8 cellular contexts compared by ENCODE assay signal in the genomic region with DNA sequence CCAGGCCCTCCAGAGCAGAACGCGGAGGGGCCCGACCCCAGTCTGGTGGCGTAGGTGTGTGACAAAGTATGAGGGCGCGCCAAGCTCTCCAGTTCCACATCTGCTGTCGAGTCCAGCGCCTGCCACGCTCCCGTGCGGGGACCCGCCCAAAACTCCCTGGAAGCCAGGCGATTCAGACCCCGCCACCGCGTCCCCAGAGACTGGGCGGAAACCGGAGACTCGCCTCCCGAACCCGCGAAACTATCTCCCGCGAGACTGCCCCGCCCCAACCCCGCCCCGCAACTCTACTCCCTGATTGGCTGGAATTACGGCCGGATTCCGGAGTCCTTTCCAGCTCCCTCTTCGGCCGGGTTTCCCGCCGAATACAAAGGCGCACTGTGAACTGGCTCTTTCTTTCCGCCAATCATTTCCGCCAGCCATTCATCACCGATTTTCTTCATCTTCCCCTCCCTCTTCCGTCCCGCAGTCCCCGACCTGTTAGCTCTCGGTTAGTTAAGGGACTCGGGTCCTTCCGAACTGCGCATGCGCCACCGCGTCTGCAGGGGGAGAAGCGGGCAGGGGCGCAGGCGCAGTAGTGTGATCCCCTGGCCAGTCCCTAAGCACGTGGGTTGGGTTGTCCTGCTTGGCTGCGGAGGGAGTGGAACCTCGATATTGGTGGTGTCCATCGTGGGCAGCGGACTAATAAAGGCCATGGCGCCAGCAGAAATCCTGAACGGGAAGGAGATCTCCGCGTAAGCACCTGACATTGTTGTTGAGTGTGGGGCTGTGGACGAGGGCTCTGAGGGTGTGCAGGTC. TPM values are rescaled to one million over a fixed set of nuclear protein-coding genes. Genes with fewer than 3 reads are reported as not detected.
DNase-seq lines count a peak whose midpoint lies in the region; ATAC-seq and TF ChIP-seq lines count a peak whose summit lies in the region.

Gene MTHFD1, plus strand, starts transcription at position 616 of the 795 bp plus-strand sequence. Its CDS starts 75 bp downstream, at position 691.

- intact Hi-C loops in Right ventricle myocardium inferior (cut with DNase I) (loop anchor here (2.0 kb wide), 1 partner anchor 49 kb away; no protein-coding TSS in a partner anchor), ovary (cut with DNase I) (no loop called here), thyroid gland (cut with DNase I) (no loop called here)

- peak; percentile 97 for DNase-seq in GM12864 (ENCODE audit: low read depth)
- peak; percentile 99 for DNase-seq in NCI-H1417 (lab: John Stamatoyannopoulos, UW)
- DNase-seq in SW 1271 (lab: John Stamatoyannopoulos, UW): peak; percentile 98 to 99
- peak; percentile 93 for DNase-seq in activated naive CD8-positive, alpha-beta T cell treated with anti-CD3 and anti-CD28 coated beads, Interleukin-2, amount 50 U/mL, for 16 hours (ENCODE audit: low read depth, low spot score)
- peak; percentile 100 for DNase-seq in Right ventricle myocardium inferior (ENCODE audit: missing footprints)
- peak; percentile 98 to 99 (median 99) for DNase-seq in ovary
- peak; percentile 99 to 100 for DNase-seq in thyroid gland

- H3K27ac ChIP-seq in ovary: peak within 1 kb of the TSS; percentile 54 to 69
- H3K27ac ChIP-seq in thyroid gland: peak within 1 kb of the TSS; percentile 51 to 65 (median 61)

- no peaks in the 10 kb centered on the region for H3K4me1 ChIP-seq in ovary (ENCODE audit: insufficient read depth)
- peaks cover 13 to 21% of the 10 kb centered on the region in 2 donors for H3K4me1 ChIP-seq in thyroid gland

- peak within 1 kb of the TSS; percentile 94 for H3K4me3 ChIP-seq in GM12864 (ENCODE audit: low read depth, low read length)
- peak within 1 kb of the TSS; percentile 90 for H3K4me3 ChIP-seq in ovary
- peak within 1 kb of the TSS; percentile 36 to 74 (median 57) for H3K4me3 ChIP-seq in thyroid gland (replicated peaks in 1 of 3)

- TF ChIP-seq POLR2A in ovary (IDR thresholded peaks at IDR 0.05) (no peak), thyroid gland (IDR thresholded peaks at IDR 0.05) (peak in 1 of 2 donors; percentile 56)

- TF ChIP-seq CTCF in GM12864 (IDR thresholded peaks at IDR 0.05; ENCODE audit: low read depth, low read length, missing control alignments): no peak
- TF ChIP-seq CTCF in ovary (IDR thresholded peaks at IDR 0.05): peak in 1 of 3 donors; percentile 23
- TF ChIP-seq CTCF in thyroid gland (IDR thresholded peaks at IDR 0.05): no peak

- no peak for TF ChIP-seq EP300 in ovary (IDR thresholded peaks at IDR 0.05)

- H3K36me3 ChIP-seq in ovary (no peaks in the 10 kb centered on the region), thyroid gland (no peaks in the 10 kb centered on the region)

- no peaks in the 10 kb centered on the region for H3K27me3 ChIP-seq in ovary
- H3K27me3 ChIP-seq in thyroid gland: no peaks in the 10 kb centered on the region

- 0 to 1% (median 0%) methylated on average over 55 to 61 of the region's 61 CpGs for WGBS in ovary, 3 donors
- WGBS in thyroid gland, 2 donors: 0% methylated on average over 31 to 54 of the region's 61 CpGs

- peak; percentile 76 for ATAC-seq in HG02759 (IDR thresholded peaks at IDR 0.05; ENCODE audit: unreplicated experiment)
- ATAC-seq in Right ventricle myocardium inferior: peak; percentile 92

- no peaks in the 10 kb centered on the region for H3K9me3 ChIP-seq in ovary
- H3K9me3 ChIP-seq in thyroid gland: no peaks in the 10 kb centered on the region

RNA-seq across cellular contexts. Expression of gene MTHFD1, which starts in this region (rescaled TPM):
- total RNA-seq in Right ventricle myocardium inferior: 58.1 TPM
- 10 to 100 TPM; 16.3 to 77.6 (median 52.1) TPM for total RNA-seq in ovary
- polyA plus RNA-seq in ovary: 10 to 100 TPM; 21.5 to 63.7 TPM
- total RNA-seq in thyroid gland: 10 to 100 TPM; 26.9 to 48.0 (median 33.2) TPM

Comparison
In these comparisons a context has a peak if more than half of its experiments do, and no peak if none do; other contexts are left out.
1. Peak in every context shown above with its lines: DNase-seq, ATAC-seq, H3K4me3 ChIP-seq and H3K27ac ChIP-seq.